ENCODE assay signal across 8 cellular contexts in genomic region chr10:30433286-30433778, GRCh38. TPM values are rescaled to one million over a fixed set of nuclear protein-coding genes. Genes with fewer than 3 reads are reported as not detected.
DNase-seq lines count a peak whose midpoint lies in the region; ATAC-seq, FAIRE-seq and TF ChIP-seq lines count a peak whose summit lies in the region.

No MANE protein-coding gene starts in this region.

- TF ChIP-seq CTCF in A549 (IDR thresholded peaks at IDR 0.05) (no peak), brain (conservative IDR thresholded peaks at IDR 0.05) (no peak)

- H3K4me3 ChIP-seq in A549 (peak overlapping the region; percentile 94), small intestine (ENCODE audit: low read depth in 1 of 2, low read length in 2 of 2) (peak overlapping the region; percentile 59 to 70)

- no peak for TF ChIP-seq POLR2A in A549 (IDR thresholded peaks at IDR 0.05; ENCODE audit: low read length)
- TF ChIP-seq POLR2A in GM18505 (IDR thresholded peaks at IDR 0.05; ENCODE audit: borderline replicate concordance, extremely low read depth, insufficient read depth, insufficient read length) = peak; percentile 57

- WGBS in A549 (ENCODE audit: missing lambda C conversion rate) = under 1% methylated on average over 19 of the region's 38 CpGs
- 0 to 1% (median 0%) methylated on average over 34 to 38 of the region's 38 CpGs for WGBS in small intestine, 3 donors

- POLR2A ChIA-PET in A549 (lab: Yijun Ruan, JAX) = interaction anchor here (0.5 to 5.1 kb wide), 25 partner anchors 10 to 167 kb away, joined by 3 to 117 read pairs (median 6); no protein-coding TSS in a partner anchor

- no peak for TF ChIP-seq EP300 in A549 (IDR thresholded peaks at IDR 0.05)

- peak overlapping the region; percentile 87 to 93 (median 89) for H3K4me3 Mint-ChIP-seq in brain

- no peaks in the 10 kb centered on the region for H3K27me3 ChIP-seq in small intestine (ENCODE audit: control insufficient read depth in 2 of 2, insufficient read depth in 2 of 2, low read length in 2 of 2)

- peak overlapping the region; percentile 74 to 97 (median 90) for H3K27ac Mint-ChIP-seq in brain

- no peak for TF ChIP-seq RAD21 in A549 (conservative IDR thresholded peaks at IDR 0.05 in 1 of 2, IDR thresholded peaks at IDR 0.05 in 1 of 2)

- peak overlapping the region; percentile 95 for H3K4me2 ChIP-seq in A549

- H3K9me3 Mint-ChIP-seq in brain = peaks cover 0 to 2% (median 0%) of the 10 kb centered on the region in 5 experiments

- H3K27ac ChIP-seq in A549 (peak overlapping the region; percentile 91 to 97), small intestine (ENCODE audit: low read depth in 1 of 2, low read length in 1 of 2) (peak overlapping the region; percentile 72 to 95)

- H3K36me3 Mint-ChIP-seq in brain = no peaks in the 10 kb centered on the region

- peaks cover 49% of the 10 kb centered on the region for H3K4me1 Mint-ChIP-seq in brain

- no peak for FAIRE-seq in A549 (lab: Jason Lieb, UNC)
- FAIRE-seq in small intestine (lab: Jason Lieb, UNC) = no peak

- no peaks in the 10 kb centered on the region for H3K9me3 ChIP-seq in A549
- H3K9me3 ChIP-seq in small intestine (ENCODE audit: control insufficient read depth, low read depth) = no peaks in the 10 kb centered on the region

- no peaks in the 10 kb centered on the region for H3K36me3 ChIP-seq in small intestine (ENCODE audit: control insufficient read depth in 2 of 2, insufficient read depth in 2 of 2, low read length in 2 of 2)

- H3K4me1 ChIP-seq in A549 = peaks cover 50% of the 10 kb centered on the region
- peaks cover 0 to 3% of the 10 kb centered on the region in 2 donors for H3K4me1 ChIP-seq in small intestine (ENCODE audit: control insufficient read depth in 2 of 2, insufficient read depth in 1 of 2, low read depth in 1 of 2, low read length in 1 of 2)

- peak; percentile 59 to 90 for DNase-seq in A549 (ENCODE audit: low read depth in 1 of 2, low spot score in 1 of 2)
- peak; percentile 38 for DNase-seq in SK-N-DZ (ENCODE audit: low spot score)
- peak; percentile 64 for DNase-seq in iPS-NIHi11 (ENCODE audit: low spot score)
- peak; percentile 77 for DNase-seq in small intestine
- DNase-seq in SKM-1 (lab: John Stamatoyannopoulos, UW; ENCODE audit: unreplicated experiment) = no peak

- ATAC-seq in A549 (peak; percentile 66 to 67), GM18505 (IDR thresholded peaks at IDR 0.05; ENCODE audit: unreplicated experiment) (peak; percentile 11), HG03135 (IDR thresholded peaks at IDR 0.05; ENCODE audit: unreplicated experiment) (peak; percentile 13)

- peaks cover 6% of the 10 kb centered on the region for H3K27me3 Mint-ChIP-seq in brain

- CTCF ChIA-PET in A549 (lab: Yijun Ruan, JAX) = interaction anchor here (0.9 to 2.2 kb wide), 10 partner anchors 9 to 157 kb away, joined by 3 to 12 read pairs (median 5); no protein-coding TSS in a partner anchor

TF ChIP-seq in A549, 52 proteins besides CTCF, POLR2A, EP300 and RAD21:
- no peak for TF ChIP-seq FOSB (CRISPR knock-in tag; IDR thresholded peaks at IDR 0.05)
- peak in 1 of 2 experiments; percentile 67; a peak in 3 of 5 replicates for TF ChIP-seq JUN (IDR thresholded peaks at IDR 0.05)
- TF ChIP-seq BCL3 (IDR thresholded peaks at IDR 0.05) = peak; percentile 1; the same call in 1 of the 3 replicates
- TF ChIP-seq RARB (CRISPR knock-in tag; IDR thresholded peaks at IDR 0.05) = no peak; the same call in 1 of the 2 replicates
- TF ChIP-seq MAX (IDR thresholded peaks at IDR 0.05) = no peak; the same call in 1 of the 2 replicates
- no peak for TF ChIP-seq HDAC2 (IDR thresholded peaks at IDR 0.05)
- peak; percentile 25; the same call in 1 of the 2 replicates for TF ChIP-seq PHF8 (IDR thresholded peaks at IDR 0.05; ENCODE audit: borderline replicate concordance, low read depth)
- TF ChIP-seq CEBPB (IDR thresholded peaks at IDR 0.05) = no peak
- no peak for TF ChIP-seq MYC (IDR thresholded peaks at IDR 0.05; ENCODE audit: borderline replicate concordance, low read length)
- TF ChIP-seq POLR2AphosphoS2 (conservative IDR thresholded peaks at IDR 0.05; ENCODE audit: low read length) = no peak

RNA-seq across cellular contexts. Expression of gene MAP3K8, which starts 0.7 kb away (rescaled TPM):
- 45.1 and 50.8 TPM in 2 replicates for polyA plus RNA-seq in A549 (2011; rRNA removed)
- polyA plus RNA-seq in A549 (2012; cell fraction: cytosol; rRNA removed) = 21.1 and 24.4 TPM in 2 replicates
- 33.0 and 57.3 TPM in 2 replicates for polyA plus RNA-seq in A549 (2012; cell fraction: nucleus; rRNA removed)
- polyA plus RNA-seq in A549 (2017; fragmentation: RNase III; extraction: RNeasy Plus Mini Kit Qiagen cat#74134 plus additional on column Dnase treatment) = 23.3 to 29.6 TPM (median 26.4 TPM) in 3 replicates
- 35.2 and 38.6 TPM in 2 replicates for polyA minus RNA-seq in A549 (2011; rRNA and poly(A)+ RNA removed)
- polyA plus RNA-seq in SK-N-DZ (2014; cell fraction: cytosol; rRNA removed) = 0.14 and 0.39 TPM in 2 replicates
- polyA plus RNA-seq in SK-N-DZ (2014; cell fraction: nucleus; rRNA removed) = 0.35 and 1.2 TPM in 2 replicates
- polyA plus RNA-seq in brain (ENCODE audit: insufficient read depth, low read depth, low replicate concordance) = 1.3 TPM
- polyA plus RNA-seq in small intestine = 10 to 100 TPM in 1 of 3 donors, 1 to 10 TPM in 2; 1.8 to 10.9 (median 6.2) TPM

Comparison
In these comparisons a context has a peak if more than half of its experiments do, and no peak if none do; other contexts are left out.
1. ATAC-seq: peak in every context shown above with its lines; median percentile 66 in A549; 13 in HG03135; 11 in GM18505.